Comparison of ENCODE assay signal across 1 cellular context in the genomic region with DNA sequence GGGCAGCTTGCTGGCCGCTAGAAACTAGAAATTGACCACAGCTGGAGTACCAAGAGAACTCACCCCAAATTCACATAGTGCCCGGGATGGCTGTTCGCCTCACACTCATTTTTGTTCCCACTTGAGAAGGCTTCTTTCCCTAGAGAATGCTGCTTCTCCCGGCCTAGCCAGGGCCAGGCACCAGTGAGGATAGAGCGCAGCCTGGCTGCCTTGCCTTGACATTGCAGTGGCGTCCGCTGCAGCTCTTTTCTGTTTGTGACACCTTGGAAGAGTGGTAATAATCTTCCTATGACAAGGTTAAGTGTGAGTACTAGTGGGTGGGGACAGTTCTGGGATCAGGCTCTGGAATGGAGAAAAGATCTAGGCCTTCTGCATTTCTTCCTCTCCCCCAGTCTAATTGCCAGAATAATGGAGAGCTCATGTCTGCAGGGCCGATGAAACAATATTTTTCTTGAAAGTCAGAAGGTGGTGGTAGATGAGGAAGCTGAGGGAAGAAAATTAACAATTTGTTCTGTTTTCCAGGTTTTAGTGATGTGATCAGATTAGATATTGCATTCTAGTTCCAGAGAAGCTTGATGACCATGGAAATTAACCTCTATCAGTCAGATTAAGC.
TF ChIP-seq lines count a peak whose summit lies in the region.

No MANE protein-coding gene starts in this region.

TF ChIP-seq in HepG2, 621 proteins besides CTCF, POLR2A, EP300 and RAD21 (continued from another document):
- TF ChIP-seq ZNF691 (CRISPR knock-in tag; IDR thresholded peaks at IDR 0.05; ENCODE audit: borderline replicate concordance, low read depth), result peak; percentile 5; the same call in 1 of the 2 replicates
- TF ChIP-seq FOXA1 (IDR thresholded peaks at IDR 0.05), result no peak
- TF ChIP-seq FOXA1 (CRISPR knock-in tag; IDR thresholded peaks at IDR 0.05), result no peak
- no peak for TF ChIP-seq TCF7L2 (IDR thresholded peaks at IDR 0.05; ENCODE audit: low read depth, low read length)
- TF ChIP-seq ZBTB37 (CRISPR knock-in tag; IDR thresholded peaks at IDR 0.05), result peak; percentile 64; the same call in 1 of the 2 replicates
- TF ChIP-seq ZNF331 (CRISPR knock-in tag; IDR thresholded peaks at IDR 0.05), result no peak; the same call in 1 of the 2 replicates
- no peak for TF ChIP-seq ZNF282 (IDR thresholded peaks at IDR 0.05; ENCODE audit: partially characterized antibody)
- peak; percentile 75; the same call in 1 of the 2 replicates for TF ChIP-seq SSRP1 (CRISPR knock-in tag; IDR thresholded peaks at IDR 0.05)
- TF ChIP-seq ZKSCAN1 (IDR thresholded peaks at IDR 0.05; ENCODE audit: low read length), result 0 out of 2 replicates have a peak, but pooled peaks have one; percentile 3
- 0 out of 2 replicates have a peak, but pooled peaks have one; percentile 53 for TF ChIP-seq ZC3H4 (CRISPR knock-in tag; IDR thresholded peaks at IDR 0.05; ENCODE audit: borderline replicate concordance)
- no peak for TF ChIP-seq ZNF687 (CRISPR knock-in tag; IDR thresholded peaks at IDR 0.05)
- TF ChIP-seq CBX5 (CRISPR knock-in tag; IDR thresholded peaks at IDR 0.05; ENCODE audit: borderline replicate concordance), result peak; percentile 63; the same call in 1 of the 2 replicates
- TF ChIP-seq ZNF333 (CRISPR knock-in tag; IDR thresholded peaks at IDR 0.05; ENCODE audit: borderline replicate concordance), result 0 out of 2 replicates have a peak, but pooled peaks have one; percentile 37
- no peak for TF ChIP-seq SALL2 (CRISPR knock-in tag; IDR thresholded peaks at IDR 0.05)
